In genomic region chr2:197904446-197904845, GRCh38 we compare ENCODE assay signal across 14 cellular contexts.
A peak's percentile ranks its signal among the peaks of the same experiment; 100 is the strongest.
DNase-seq lines count a peak whose midpoint lies in the region; ATAC-seq and TF ChIP-seq lines count a peak whose summit lies in the region.
"Had no signal": no experiment of that assay in that cellular context is flagged by ENCODE, and none has a peak within 500 bp of the region (broad histone marks: within the 10 kb centered on the region; RNA-seq: fewer than 3 reads in every experiment).

No MANE protein-coding gene starts in this region.

- H3K27ac Mint-ChIP-seq in activated CD4-positive, alpha-beta T cell treated with anti-CD3 and anti-CD28 coated beads for 36 hours: peak overlapping the region; percentile 32
- no peak overlapping the region for H3K27ac Mint-ChIP-seq in activated T-cell treated with anti-CD3 and anti-CD28 coated beads, Interleukin-2, amount 50 U/mL, for 72 hours

- POLR2A ChIA-PET in activated CD4-positive, alpha-beta T cell treated with anti-CD3 and anti-CD28 coated beads for 36 hours (lab: Charles Lee): no interaction called here

- peaks cover 36% of the 10 kb centered on the region for H3K4me1 Mint-ChIP-seq in activated CD4-positive, alpha-beta T cell treated with anti-CD3 and anti-CD28 coated beads for 36 hours
- H3K4me1 Mint-ChIP-seq in activated T-cell treated with anti-CD3 and anti-CD28 coated beads, Interleukin-2, amount 50 U/mL, for 72 hours (ENCODE audit: low read depth): peaks cover 14% of the 10 kb centered on the region

- H3K27ac ChIP-seq in SJCRH30: no peak overlapping the region
- H3K27ac ChIP-seq: ovary, PC-9, spleen had no signal

- DNase-seq in activated CD4-positive, alpha-beta T cell treated with anti-CD3 and anti-CD28 coated beads for 36 hours: peak; percentile 49
- no peak for DNase-seq in activated CD4-positive, alpha-beta T cell treated with anti-CD3 and anti-CD28 coated beads, Interleukin-2, amount 50 U/mL, for 48 hours
- peak; percentile 27 to 39 for DNase-seq in activated T-cell treated with anti-CD3 and anti-CD28 coated beads, Interleukin-2, amount 50 U/mL, for 72 hours
- peak; percentile 33 for DNase-seq in stimulated activated CD4-positive, alpha-beta T cell treated with anti-CD3 and anti-CD28 coated beads, Interleukin-2, amount 100 ng/mL, for 4 hours (ENCODE audit: low read depth)
- no peak for DNase-seq in SJCRH30
- DNase-seq: foreskin fibroblast, NCI-H1048, NCI-H345, ovary, PC-9, spleen had no signal

- peaks cover 2% of the 10 kb centered on the region for H3K4me1 ChIP-seq in SJCRH30
- H3K4me1 ChIP-seq: spleen had no signal

- no peaks in the 10 kb centered on the region for H3K27me3 ChIP-seq in SJCRH30
- H3K27me3 ChIP-seq: ovary, spleen had no signal

- no peak overlapping the region for H3K4me3 ChIP-seq in SJCRH30
- H3K4me3 ChIP-seq: ovary, PC-9, spleen had no signal

- no peaks in the 10 kb centered on the region for H3K9me3 ChIP-seq in SJCRH30 (replicated peaks)
- H3K9me3 ChIP-seq: ovary, spleen had no signal

- H3K27me3 Mint-ChIP-seq in activated CD4-positive, alpha-beta T cell treated with anti-CD3 and anti-CD28 coated beads for 36 hours: peaks cover 13% of the 10 kb centered on the region
- H3K27me3 Mint-ChIP-seq in activated T-cell treated with anti-CD3 and anti-CD28 coated beads, Interleukin-2, amount 50 U/mL, for 72 hours (ENCODE audit: low read depth): peaks cover 45% of the 10 kb centered on the region

- intact Hi-C loops in activated CD4-positive, alpha-beta T cell treated with anti-CD3 and anti-CD28 coated beads for 36 hours (cut with DNase I, micrococcal nuclease): no loop called here

- H3K9me3 Mint-ChIP-seq in activated CD4-positive, alpha-beta T cell treated with anti-CD3 and anti-CD28 coated beads for 36 hours (ENCODE audit: low read depth): peaks cover 4% of the 10 kb centered on the region
- no peaks in the 10 kb centered on the region for H3K9me3 Mint-ChIP-seq in activated T-cell treated with anti-CD3 and anti-CD28 coated beads, Interleukin-2, amount 50 U/mL, for 72 hours

- peak; percentile 95 for ATAC-seq in activated CD4-positive, alpha-beta T cell treated with anti-CD3 and anti-CD28 coated beads for 36 hours
- ATAC-seq in HG03565 (IDR thresholded peaks at IDR 0.05; ENCODE audit: unreplicated experiment) (peak; percentile 72), HG02642 (IDR thresholded peaks at IDR 0.05; ENCODE audit: poor library complexity, unreplicated experiment) (no peak), SK-N-SH treated with all-trans-retinoic acid at 6 μM for 48 hours (no peak)
- ATAC-seq in activated T-cell treated with anti-CD3 and anti-CD28 coated beads, Interleukin-2, amount 50 U/mL, for 72 hours (replicated peaks in 1 of 2): peak; percentile 91 to 92

- peaks cover 2% of the 10 kb centered on the region for H3K36me3 Mint-ChIP-seq in activated CD4-positive, alpha-beta T cell treated with anti-CD3 and anti-CD28 coated beads for 36 hours (ENCODE audit: low read depth)
- peaks cover 0 to 2% of the 10 kb centered on the region in 2 donors for H3K36me3 Mint-ChIP-seq in activated T-cell treated with anti-CD3 and anti-CD28 coated beads, Interleukin-2, amount 50 U/mL, for 72 hours (ENCODE audit: insufficient read depth in 2 of 2)

- no peak overlapping the region for H3K4me3 Mint-ChIP-seq in activated CD4-positive, alpha-beta T cell treated with anti-CD3 and anti-CD28 coated beads for 36 hours
- no peak overlapping the region for H3K4me3 Mint-ChIP-seq in activated T-cell treated with anti-CD3 and anti-CD28 coated beads, Interleukin-2, amount 50 U/mL, for 72 hours

- H3K36me3 ChIP-seq in SJCRH30: no peaks in the 10 kb centered on the region
- H3K36me3 ChIP-seq: ovary, spleen had no signal

- CTCF ChIA-PET in activated CD4-positive, alpha-beta T cell treated with anti-CD3 and anti-CD28 coated beads for 36 hours (lab: Charles Lee): no interaction called here

TF ChIP-seq in SK-N-SH treated with all-trans-retinoic acid at 6 μM for 48 hours, 23 proteins besides CTCF, POLR2A, EP300 and RAD21:
- TF ChIP-seq ZFP3 (CRISPR knock-in tag; IDR thresholded peaks at IDR 0.05) (no peak), ESRRG (CRISPR knock-in tag; IDR thresholded peaks at IDR 0.05) (no peak), OSR1 (CRISPR knock-in tag; IDR thresholded peaks at IDR 0.05) (no peak), CSDC2 (CRISPR knock-in tag; IDR thresholded peaks at IDR 0.05) (no peak), RARB (CRISPR knock-in tag; IDR thresholded peaks at IDR 0.05) (no peak), ISL1 (CRISPR knock-in tag; IDR thresholded peaks at IDR 0.05) (no peak), GLIS3 (CRISPR knock-in tag; IDR thresholded peaks at IDR 0.05) (no peak), ZNF565 (CRISPR knock-in tag; conservative IDR thresholded peaks at IDR 0.05; ENCODE audit: low read depth) (no peak), ZC3H10 (CRISPR knock-in tag; IDR thresholded peaks at IDR 0.05) (no peak), PPARA (CRISPR knock-in tag; IDR thresholded peaks at IDR 0.05; ENCODE audit: borderline replicate concordance) (no peak), BACH2 (CRISPR knock-in tag; IDR thresholded peaks at IDR 0.05; ENCODE audit: borderline replicate concordance) (no peak), ARNTL (CRISPR knock-in tag; IDR thresholded peaks at IDR 0.05; ENCODE audit: borderline replicate concordance, low read depth) (no peak), ZNF8 (CRISPR knock-in tag; IDR thresholded peaks at IDR 0.05) (no peak)

Comparison
In these comparisons a context has a peak if more than half of its experiments do, and no peak if none do; other contexts are left out.
1. DNase-seq: peak in activated CD4-positive, alpha-beta T cell treated with anti-CD3 and anti-CD28 coated beads for 36 hours (single experiment), activated T-cell treated with anti-CD3 and anti-CD28 coated beads, Interleukin-2, amount 50 U/mL, for 72 hours (2 of 2) and stimulated activated CD4-positive, alpha-beta T cell treated with anti-CD3 and anti-CD28 coated beads, Interleukin-2, amount 100 ng/mL, for 4 hours (single experiment); none in activated CD4-positive, alpha-beta T cell treated with anti-CD3 and anti-CD28 coated beads, Interleukin-2, amount 50 U/mL, for 48 hours (0 of 2) and SJCRH30 (0 of 2).
2. ATAC-seq: peak in activated CD4-positive, alpha-beta T cell treated with anti-CD3 and anti-CD28 coated beads for 36 hours (single experiment), HG03565 (single experiment) and activated T-cell treated with anti-CD3 and anti-CD28 coated beads, Interleukin-2, amount 50 U/mL, for 72 hours (2 of 2); none in HG02642 (single experiment) and SK-N-SH treated with all-trans-retinoic acid at 6 μM for 48 hours (single experiment).